Comparison of ENCODE assay signal across 9 cellular contexts in genomic region chr11:1749020-1749758, GRCh38. TPM values are rescaled to one million over a fixed set of nuclear protein-coding genes. Genes with fewer than 3 reads are reported as not detected.
DNase-seq lines count a peak whose midpoint lies in the region; ATAC-seq, FAIRE-seq and TF ChIP-seq lines count a peak whose summit lies in the region.
"Had no signal": no experiment of that assay in that cellular context is flagged by ENCODE, and none has a peak within 500 bp of the region (broad histone marks: within the 10 kb centered on the region; RNA-seq: fewer than 3 reads in every experiment).

No MANE protein-coding gene starts in this region.

- dilution Hi-C loops in endothelial cell of umbilical vein (cut with MboI; ENCODE audit: extremely low pct_ligation_motif_present, low sequenced_read_pairs): no loop called here

- H3K9me3 Mint-ChIP-seq in naive thymus-derived CD4-positive, alpha-beta T cell: peaks cover 0 to 9% (median 0%) of the 10 kb centered on the region in 11 donors

- no peaks in the 10 kb centered on the region; the same call in 1 of the 2 replicates for H3K36me3 ChIP-seq in MG63
- H3K36me3 ChIP-seq in endothelial cell of umbilical vein (ENCODE audit: control insufficient read depth in 2 of 2, extremely low read depth in 1 of 2, insufficient read depth in 2 of 2, low read length in 2 of 2): no peaks in the 10 kb centered on the region
- H3K36me3 ChIP-seq in naive thymus-derived CD4-positive, alpha-beta T cell (ENCODE audit: control insufficient read depth in 2 of 3, insufficient read depth in 3 of 3, low read length in 3 of 3): peaks cover 0 to 21% (median 0%) of the 10 kb centered on the region in 3 experiments

- no peak for DNase-seq in AG10803 (ENCODE audit: low read depth)
- DNase-seq in MG63: peak; percentile 54
- DNase-seq in endothelial cell of umbilical vein (ENCODE audit: low read depth, low spot score): no peak
- no peak for DNase-seq in naive thymus-derived CD4-positive, alpha-beta T cell
- no peak for DNase-seq in sciatic nerve (ENCODE audit: low spot score)

- no peak overlapping the region for H2AFZ ChIP-seq in endothelial cell of umbilical vein (ENCODE audit: low read depth, low read length)

- no peaks in the 10 kb centered on the region for H4K20me1 ChIP-seq in endothelial cell of umbilical vein (replicated peaks; ENCODE audit: control insufficient read depth, extremely low read depth, insufficient read depth, low read length)

- peaks cover 13 to 19% (median 13%) of the 10 kb centered on the region in 5 donors for H3K27me3 Mint-ChIP-seq in naive thymus-derived CD4-positive, alpha-beta T cell

- TF ChIP-seq CTCF in AG10803 (conservative IDR thresholded peaks at IDR 0.05; ENCODE audit: low read length) (no peak), endothelial cell of umbilical vein (IDR thresholded peaks at IDR 0.05; ENCODE audit: extremely low read depth in 1 of 2, insufficient read depth in 1 of 2, low read depth in 1 of 2, low read length in 2 of 2) (no peak)

- peaks cover 10% of the 10 kb centered on the region for H3K27me3 ChIP-seq in MG63
- H3K27me3 ChIP-seq in endothelial cell of umbilical vein (ENCODE audit: control insufficient read depth in 2 of 2, insufficient read depth in 2 of 2, low read length in 2 of 2): peaks cover 15 to 16% of the 10 kb centered on the region in 2 experiments
- no peaks in the 10 kb centered on the region for H3K27me3 ChIP-seq in naive thymus-derived CD4-positive, alpha-beta T cell (ENCODE audit: control insufficient read depth in 2 of 2, insufficient read depth in 2 of 2, low read length in 2 of 2)

- no peak for TF ChIP-seq POLR2A in endothelial cell of umbilical vein (IDR thresholded peaks at IDR 0.05; ENCODE audit: low read depth, low read length)

- H3K4me2 ChIP-seq in endothelial cell of umbilical vein (ENCODE audit: insufficient read depth, low read length): no peak overlapping the region

- no peak overlapping the region for H3K27ac ChIP-seq in endothelial cell of umbilical vein (ENCODE audit: insufficient read depth, low read depth, low read length)
- no peak overlapping the region for H3K27ac ChIP-seq in naive thymus-derived CD4-positive, alpha-beta T cell (ENCODE audit: low read depth, low read length)

- H3K9me3 ChIP-seq in MG63 (no peaks in the 10 kb centered on the region), endothelial cell of umbilical vein (replicated peaks; ENCODE audit: control insufficient read depth, insufficient read depth, low read length) (no peaks in the 10 kb centered on the region)
- H3K9me3 ChIP-seq in naive thymus-derived CD4-positive, alpha-beta T cell (ENCODE audit: control insufficient read depth in 2 of 3, low read length in 3 of 3): no peaks in the 10 kb centered on the region

- no peak overlapping the region for H3K9ac ChIP-seq in endothelial cell of umbilical vein (replicated peaks; ENCODE audit: extremely low read depth, insufficient read depth, low read length)

- intact Hi-C loops in endothelial cell of umbilical vein (cut with micrococcal nuclease) (no loop called here), sciatic nerve (cut with DNase I) (no loop called here)
- intact Hi-C loops in naive thymus-derived CD4-positive, alpha-beta T cell (cut with micrococcal nuclease): no loop called here

- H3K4me3 Mint-ChIP-seq in naive thymus-derived CD4-positive, alpha-beta T cell: peak overlapping the region in 9 of 10 donors; percentile 37 to 71 (median 59)

- no TSS peak for BruUV-seq in endothelial cell of umbilical vein (replicated peaks; lab: Mats Ljungman, UMichigan)

- no peaks in the 10 kb centered on the region for H3K4me1 ChIP-seq in endothelial cell of umbilical vein (ENCODE audit: control insufficient read depth, extremely low read depth, insufficient read depth, low read length)
- H3K4me1 ChIP-seq in naive thymus-derived CD4-positive, alpha-beta T cell (ENCODE audit: control insufficient read depth in 2 of 2, insufficient read depth in 2 of 2, low read length in 2 of 2): peaks cover 0 to 23% of the 10 kb centered on the region in 2 donors

- no peak for FAIRE-seq in endothelial cell of umbilical vein (lab: Jason Lieb, UNC)

- CTCF ChIA-PET in endothelial cell of umbilical vein (lab: Charles Lee): interaction anchor here (0.9 to 1.3 kb wide), 3 partner anchors 55 to 96 kb away, joined by 3 to 4 read pairs (median 3); no protein-coding TSS in a partner anchor
- CTCF ChIA-PET in naive thymus-derived CD4-positive, alpha-beta T cell (lab: Charles Lee): interaction anchor here (0.7 kb wide), 1 partner anchor 9 kb away, joined by 3 read pairs; no protein-coding TSS in a partner anchor

- peak; percentile 30 for ATAC-seq in naive thymus-derived CD4-positive, alpha-beta T cell
- ATAC-seq in sciatic nerve (no peak), GM21786 (IDR thresholded peaks at IDR 0.05; ENCODE audit: unreplicated experiment) (no peak), HG03565 (IDR thresholded peaks at IDR 0.05; ENCODE audit: unreplicated experiment) (no peak), GM21447 (IDR thresholded peaks at IDR 0.05; ENCODE audit: unreplicated experiment) (no peak)

- POLR2A ChIA-PET in endothelial cell of umbilical vein (lab: Charles Lee): no interaction called here
- POLR2A ChIA-PET in naive thymus-derived CD4-positive, alpha-beta T cell (lab: Charles Lee): interaction anchor here (0.9 kb wide), 1 partner anchor 21 kb away, joined by 3 read pairs; no protein-coding TSS in a partner anchor

- H3K4me3 ChIP-seq in AG10803 (ENCODE audit: low read length): peak overlapping the region; percentile 46
- peak overlapping the region; percentile 13; the same call in 1 of the 2 replicates for H3K4me3 ChIP-seq in MG63
- H3K4me3 ChIP-seq in endothelial cell of umbilical vein (replicated peaks in 1 of 3; ENCODE audit: insufficient read depth in 1 of 3, low read depth in 1 of 3, low read length in 3 of 3): no peak overlapping the region
- H3K4me3 ChIP-seq in naive thymus-derived CD4-positive, alpha-beta T cell (ENCODE audit: low read length): no peak overlapping the region

- H3K4me1 Mint-ChIP-seq in naive thymus-derived CD4-positive, alpha-beta T cell: peaks cover 13 to 29% (median 20%) of the 10 kb centered on the region in 7 donors

- no peaks in the 10 kb centered on the region for H3K9me1 ChIP-seq in endothelial cell of umbilical vein (replicated peaks; ENCODE audit: control insufficient read depth, extremely low read depth, insufficient read depth, low read length)

- peaks cover 0 to 7% (median 0%) of the 10 kb centered on the region in 5 donors for H3K36me3 Mint-ChIP-seq in naive thymus-derived CD4-positive, alpha-beta T cell

- H3K79me2 ChIP-seq in endothelial cell of umbilical vein (ENCODE audit: control insufficient read depth, insufficient read depth, low read length): no peaks in the 10 kb centered on the region

- no peak overlapping the region for H3K27ac Mint-ChIP-seq in naive thymus-derived CD4-positive, alpha-beta T cell

TF ChIP-seq in endothelial cell of umbilical vein, 7 proteins besides CTCF, POLR2A, EP300 and RAD21:
- TF ChIP-seq MAX (IDR thresholded peaks at IDR 0.05; ENCODE audit: insufficient read depth, insufficient read length) (no peak), EZH2 (IDR thresholded peaks at IDR 0.05; ENCODE audit: borderline replicate concordance, low read depth, low read length, severe bottlenecking) (peak; percentile 74), FOS (IDR thresholded peaks at IDR 0.05; ENCODE audit: borderline replicate concordance, insufficient read depth, low read length) (no peak), GATA2 (IDR thresholded peaks at IDR 0.05; ENCODE audit: insufficient read depth, insufficient read length, low read depth, low read length) (no peak)

RNA-seq across cellular contexts. Expression of gene IFITM10, which starts 1.2 kb away (rescaled TPM):
- total RNA-seq in MG63 (2014; rRNA removed; shearing (Covaris generic); ENCODE audit: low replicate concordance): 0.03 and 1.8 TPM in 2 replicates
- total RNA-seq in endothelial cell of umbilical vein: 0.62 and 0.66 TPM in 2 replicates
- 0.04 and 0.08 TPM in 2 replicates for polyA plus RNA-seq in endothelial cell of umbilical vein
- polyA plus RNA-seq in endothelial cell of umbilical vein (2011; cell fraction: cytosol; rRNA removed): 0.06 and 0.10 TPM in 2 replicates
- 0.28 and 0.43 TPM in 2 replicates for polyA plus RNA-seq in endothelial cell of umbilical vein (2011; cell fraction: nucleus; rRNA removed)
- polyA plus RNA-seq in endothelial cell of umbilical vein (2012): 0.14 and 0.21 TPM in 2 replicates
- polyA minus RNA-seq in endothelial cell of umbilical vein: not detected in 2 replicates
- polyA minus RNA-seq in endothelial cell of umbilical vein (2011; cell fraction: cytosol; rRNA and poly(A)+ RNA removed): not detected
- polyA minus RNA-seq in endothelial cell of umbilical vein (2011; cell fraction: nucleus; rRNA and poly(A)+ RNA removed): 0.43 and 0.82 TPM in 2 replicates
- 10 to 100 TPM in 1 of 5 experiments, 1 to 10 TPM in 4; 1.4 to 16.0 (median 2.1) TPM for total RNA-seq in naive thymus-derived CD4-positive, alpha-beta T cell
- not detected for polyA plus RNA-seq in naive thymus-derived CD4-positive, alpha-beta T cell
- 3.4 TPM for total RNA-seq in sciatic nerve

RNA-seq across cellular contexts. Expression of gene CTSD, which starts 14.5 kb away (rescaled TPM):
- 201 and 234 TPM in 2 replicates for total RNA-seq in MG63 (2014; rRNA removed; shearing (Covaris generic); ENCODE audit: low replicate concordance)
- total RNA-seq in endothelial cell of umbilical vein: 197 and 215 TPM in 2 replicates
- 248 and 344 TPM in 2 replicates for polyA plus RNA-seq in endothelial cell of umbilical vein
- 152 and 182 TPM in 2 replicates for polyA plus RNA-seq in endothelial cell of umbilical vein (2011; cell fraction: cytosol; rRNA removed)
- polyA plus RNA-seq in endothelial cell of umbilical vein (2011; cell fraction: nucleus; rRNA removed): 75.6 and 96.3 TPM in 2 replicates
- 165 and 229 TPM in 2 replicates for polyA plus RNA-seq in endothelial cell of umbilical vein (2012)
- polyA minus RNA-seq in endothelial cell of umbilical vein: 173 and 178 TPM in 2 replicates
- 88.8 TPM for polyA minus RNA-seq in endothelial cell of umbilical vein (2011; cell fraction: cytosol; rRNA and poly(A)+ RNA removed)
- polyA minus RNA-seq in endothelial cell of umbilical vein (2011; cell fraction: nucleus; rRNA and poly(A)+ RNA removed): 37.0 and 46.6 TPM in 2 replicates
- total RNA-seq in naive thymus-derived CD4-positive, alpha-beta T cell: 100 to 1,000 TPM; 103 to 378 (median 186) TPM
- 100 to 1,000 TPM; 183 to 218 TPM for polyA plus RNA-seq in naive thymus-derived CD4-positive, alpha-beta T cell
- 554 TPM for total RNA-seq in sciatic nerve

RNA-seq across cellular contexts. Expression of gene KRTAP5-6, which starts 52.2 kb away (rescaled TPM):
- total RNA-seq in MG63 (2014; rRNA removed; shearing (Covaris generic); ENCODE audit: low replicate concordance): not detected in 2 replicates
- not detected in 2 replicates for total RNA-seq in endothelial cell of umbilical vein
- not detected in 2 replicates for polyA plus RNA-seq in endothelial cell of umbilical vein
- polyA plus RNA-seq in endothelial cell of umbilical vein (2011; cell fraction: cytosol; rRNA removed): not detected in 2 replicates
- polyA plus RNA-seq in endothelial cell of umbilical vein (2011; cell fraction: nucleus; rRNA removed): not detected in 2 replicates
- not detected in 2 replicates for polyA plus RNA-seq in endothelial cell of umbilical vein (2012)
- not detected in 2 replicates for polyA minus RNA-seq in endothelial cell of umbilical vein
- not detected for polyA minus RNA-seq in endothelial cell of umbilical vein (2011; cell fraction: cytosol; rRNA and poly(A)+ RNA removed)
- polyA minus RNA-seq in endothelial cell of umbilical vein (2011; cell fraction: nucleus; rRNA and poly(A)+ RNA removed): not detected in 2 replicates
- not detected for total RNA-seq in naive thymus-derived CD4-positive, alpha-beta T cell
- polyA plus RNA-seq in naive thymus-derived CD4-positive, alpha-beta T cell: not detected
- total RNA-seq in sciatic nerve: not detected
- total RNA-seq: HT1080 had no signal

Comparison
In these comparisons a context has a peak if more than half of its experiments do, and no peak if none do; other contexts are left out.
1. H3K4me3 ChIP-seq: peak in AG10803 (single experiment) and MG63 (single experiment); none in endothelial cell of umbilical vein (0 of 3) and naive thymus-derived CD4-positive, alpha-beta T cell (single experiment).